29 cellular contexts compared by ENCODE assay signal in the genomic region with DNA sequence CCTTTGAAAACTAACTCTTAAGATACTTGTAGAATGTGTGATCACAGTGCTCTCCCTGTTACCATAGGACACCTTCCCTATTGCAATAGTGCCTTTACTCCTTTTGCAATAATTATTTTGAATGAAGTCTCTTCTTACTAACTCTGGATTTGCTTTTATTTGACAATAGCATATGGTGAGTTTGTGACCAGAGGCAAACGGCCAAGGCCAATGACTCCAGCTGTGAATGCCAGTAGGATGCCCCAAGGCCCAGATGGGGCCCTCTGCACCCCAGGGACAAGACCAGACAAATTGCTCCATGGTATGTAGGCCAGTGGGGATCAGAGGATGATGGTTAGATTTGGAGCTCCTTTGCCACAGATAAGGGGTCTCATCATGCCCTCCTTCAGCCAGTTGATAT.
"Had no signal": no experiment of that assay in that cellular context is flagged by ENCODE, and none has a peak within 500 bp of the region (broad histone marks: within the 10 kb centered on the region; RNA-seq: fewer than 3 reads in every experiment).

No MANE protein-coding gene starts in this region.

- H3K36me3 ChIP-seq: breast epithelium, esophagus muscularis mucosa, gastrocnemius medialis, right atrium auricular region, spleen, transverse colon had no signal

- H3K79me2 ChIP-seq: hepatocyte had no signal

- H3K4me3 Mint-ChIP-seq: activated CD4-positive, alpha-beta memory T cell treated with anti-CD3 and anti-CD28 coated beads for 36 hours; activated CD4-positive, alpha-beta T cell treated with anti-CD3 and anti-CD28 coated beads, Interleukin-2, amount 10 ng/mL, durations not matched to agents 24 days and 14 days; activated T-helper 1 cell treated with anti-CD3 and anti-CD28 coated beads, Interleukin-12 subunit alpha, Interleukin-12 subunit beta, Interleukin-2, Interleukin-4 antibody, amounts not matched to agents 30 ng/mL and 10 ng/mL and 1 ng/mL, durations not matched to agents 14 hours and 24 hours and 36 hours; dendritic cell treated with granulocyte-macrophage colony-stimulating factor and Interleukin-4, amounts not matched to agents 40 ng/mL and 50 ng/mL, for 4 days; mesothelial cell of epicardium; naive thymus-derived CD4-positive, alpha-beta T cell; T-helper 1 cell treated with Interleukin-12 subunit alpha and Interleukin-12 subunit beta and Interleukin-4 antibody, amounts not matched to agents 30 μg/mL and 1 μg/mL, for 36 hours had no signal

- H3K4me1 ChIP-seq: breast epithelium, esophagus muscularis mucosa, gastrocnemius medialis, right atrium auricular region, spleen, transverse colon had no signal

- H3K27me3 ChIP-seq: breast epithelium, esophagus muscularis mucosa, gastrocnemius medialis, hepatocyte, right atrium auricular region, spleen, transverse colon had no signal

- H3K9me3 ChIP-seq: breast epithelium, esophagus muscularis mucosa, gastrocnemius medialis, right atrium auricular region, spleen, transverse colon had no signal

- H3K4me1 Mint-ChIP-seq: activated CD4-positive, alpha-beta T cell treated with anti-CD3 and anti-CD28 coated beads, Interleukin-2, amount 10 ng/mL, durations not matched to agents 24 days and 14 days had no signal

- ATAC-seq: gastrocnemius medialis; left cardiac atrium; left ventricle myocardium superior; naive thymus-derived CD4-positive, alpha-beta T cell had no signal

- FAIRE-seq: TTC549 had no signal

- H3K36me3 Mint-ChIP-seq: activated CD4-positive, alpha-beta memory T cell treated with anti-CD3 and anti-CD28 coated beads for 36 hours; mesothelial cell of epicardium; naive thymus-derived CD4-positive, alpha-beta T cell had no signal

- H3K9me3 Mint-ChIP-seq: activated CD4-positive, alpha-beta memory T cell treated with anti-CD3 and anti-CD28 coated beads for 36 hours; activated CD4-positive, alpha-beta T cell treated with anti-CD3 and anti-CD28 coated beads, Interleukin-2, amount 10 ng/mL, durations not matched to agents 24 days and 14 days; activated T-helper 1 cell treated with anti-CD3 and anti-CD28 coated beads, Interleukin-12 subunit alpha, Interleukin-12 subunit beta, Interleukin-2, Interleukin-4 antibody, amounts not matched to agents 30 ng/mL and 10 ng/mL and 1 ng/mL, durations not matched to agents 14 hours and 24 hours and 36 hours; dendritic cell treated with granulocyte-macrophage colony-stimulating factor and Interleukin-4, amounts not matched to agents 40 ng/mL and 50 ng/mL, for 4 days; mesothelial cell of epicardium; T-helper 1 cell treated with Interleukin-12 subunit alpha and Interleukin-12 subunit beta and Interleukin-4 antibody, amounts not matched to agents 30 μg/mL and 1 μg/mL, for 36 hours had no signal

- H3K4me2 ChIP-seq: hepatocyte had no signal

- H3K27me3 Mint-ChIP-seq: activated CD4-positive, alpha-beta memory T cell treated with anti-CD3 and anti-CD28 coated beads for 36 hours; activated CD4-positive, alpha-beta T cell treated with anti-CD3 and anti-CD28 coated beads, Interleukin-2, amount 10 ng/mL, durations not matched to agents 24 days and 14 days; dendritic cell treated with granulocyte-macrophage colony-stimulating factor and Interleukin-4, amounts not matched to agents 40 ng/mL and 50 ng/mL, for 4 days; naive thymus-derived CD4-positive, alpha-beta T cell had no signal

- H2AFZ ChIP-seq: hepatocyte had no signal

- DNase-seq: activated CD4-positive, alpha-beta memory T cell treated with anti-CD3 and anti-CD28 coated beads for 36 hours; activated CD4-positive, alpha-beta T cell treated with anti-CD3 and anti-CD28 coated beads, Interleukin-2, amount 10 ng/mL, durations not matched to agents 24 days and 14 days; activated CD4-positive, CD25-positive, alpha-beta regulatory T cell treated with anti-CD3 and anti-CD28 coated beads, Interleukin-2, amount 50 U/mL, for 72 hours; activated CD8-positive, alpha-beta memory T cell treated with anti-CD3 and anti-CD28 coated beads, Interleukin-2, amount 50 U/mL, for 4 hours; activated gamma-delta T cell; activated naive CD4-positive, alpha-beta T cell treated with anti-CD3 and anti-CD28 coated beads, Interleukin-2, amount 50 U/mL, for 16 hours; activated T-cell treated with anti-CD3 and anti-CD28 coated beads, Interleukin-2, amount 50 U/mL, for 1 hour; amygdala; central memory CD4-positive, alpha-beta T cell; gastrocnemius medialis; islet precursor cell; left cardiac atrium; left ventricle myocardium superior; naive thymus-derived CD4-positive, alpha-beta T cell; nucleus accumbens; spleen; stimulated activated naive CD4-positive, alpha-beta T cell; SW 1271; T-helper 9 cell; transverse colon had no signal

- H3K27ac ChIP-seq: breast epithelium, esophagus muscularis mucosa, gastrocnemius medialis, hepatocyte, right atrium auricular region, spleen, transverse colon had no signal

- H3K27ac Mint-ChIP-seq: activated CD4-positive, alpha-beta memory T cell treated with anti-CD3 and anti-CD28 coated beads for 36 hours; activated CD4-positive, alpha-beta T cell treated with anti-CD3 and anti-CD28 coated beads, Interleukin-2, amount 10 ng/mL, durations not matched to agents 24 days and 14 days; activated T-helper 1 cell treated with anti-CD3 and anti-CD28 coated beads, Interleukin-12 subunit alpha, Interleukin-12 subunit beta, Interleukin-2, Interleukin-4 antibody, amounts not matched to agents 30 ng/mL and 10 ng/mL and 1 ng/mL, durations not matched to agents 14 hours and 24 hours and 36 hours; dendritic cell treated with granulocyte-macrophage colony-stimulating factor and Interleukin-4, amounts not matched to agents 40 ng/mL and 50 ng/mL, for 4 days; mesothelial cell of epicardium; naive thymus-derived CD4-positive, alpha-beta T cell; T-helper 1 cell treated with Interleukin-12 subunit alpha and Interleukin-12 subunit beta and Interleukin-4 antibody, amounts not matched to agents 30 μg/mL and 1 μg/mL, for 36 hours had no signal

- H3K4me3 ChIP-seq: breast epithelium, esophagus muscularis mucosa, gastrocnemius medialis, hepatocyte, right atrium auricular region, spleen, transverse colon had no signal
